Comparison of ENCODE assay signal across 8 cellular contexts in the genomic region with DNA sequence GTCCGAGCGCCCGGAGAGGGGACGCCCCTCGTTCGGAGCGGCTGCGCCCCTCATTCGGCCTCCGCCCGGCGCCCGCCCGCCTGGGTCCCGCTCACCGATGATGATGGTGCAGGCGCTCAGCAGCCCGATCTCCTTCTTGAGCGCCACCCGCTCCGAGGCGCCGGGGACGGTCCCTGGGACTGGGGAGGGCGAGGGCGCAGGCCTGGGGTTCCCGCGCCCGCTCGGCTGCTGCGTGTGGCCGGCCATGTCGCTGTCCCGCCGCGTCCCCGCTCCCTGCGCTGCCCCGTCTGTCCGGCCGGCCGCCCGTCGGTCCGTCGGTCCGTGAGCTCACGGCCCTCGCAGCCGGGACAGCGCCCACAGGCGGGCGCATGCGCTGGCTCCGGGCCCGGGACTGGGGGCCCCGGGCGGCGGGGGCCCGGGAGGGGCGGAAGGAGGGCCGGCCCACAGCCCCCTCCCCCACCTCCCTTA. TPM values are rescaled to one million over a fixed set of nuclear protein-coding genes. Genes with fewer than 3 reads are reported as not detected.
A peak's percentile ranks its signal among the peaks of the same experiment; 100 is the strongest.
DNase-seq lines count a peak whose midpoint lies in the region; ATAC-seq and TF ChIP-seq lines count a peak whose summit lies in the region.

SLC7A10 (minus strand) TSS at position 393 of the 468 bp plus-strand sequence; CDS start at position 246, 147 bp downstream.

- intact Hi-C loops in right cardiac atrium (cut with DNase I), result no loop called here

- no peaks in the 10 kb centered on the region for H3K79me2 ChIP-seq in trophoblast cell (ENCODE audit: control insufficient read depth, insufficient read depth, low read length, poor library complexity)
- H3K79me2 ChIP-seq in MM.1S (ENCODE audit: low read length), result no peaks in the 10 kb centered on the region

- H3K79me1 ChIP-seq in trophoblast cell (ENCODE audit: low read length), result peaks cover 3% of the 10 kb centered on the region

- POLR2A ChIA-PET in CD8-positive, alpha-beta memory T cell (lab: Charles Lee), result no interaction called here

- no peak within 1 kb of the TSS for H3K4ac ChIP-seq in trophoblast cell (ENCODE audit: low read depth, low read length)

- H3K9ac ChIP-seq in trophoblast cell (ENCODE audit: low read length) (no peak within 1 kb of the TSS), MM.1S (ENCODE audit: low read length) (no peak within 1 kb of the TSS)

- TF ChIP-seq CTCF in MM.1S (IDR thresholded peaks at IDR 0.05; ENCODE audit: low read length), result no peak

- DNase-seq in CD8-positive, alpha-beta memory T cell, result no peak
- DNase-seq in T-helper 17 cell (no peak), right cardiac atrium (peak in 2 of 3 donors; percentile 41 to 43), trophoblast cell (no peak), MM.1S (no peak), KBM-7 (no peak)

- H3K4me1 ChIP-seq in CD8-positive, alpha-beta memory T cell (ENCODE audit: insufficient read depth, low read length), result no peaks in the 10 kb centered on the region
- H3K4me1 ChIP-seq in right cardiac atrium (ENCODE audit: control insufficient read depth, insufficient read depth, low read length), result no peaks in the 10 kb centered on the region
- H3K4me1 ChIP-seq in trophoblast cell (ENCODE audit: control insufficient read depth in 1 of 2, insufficient read depth in 2 of 2, low read length in 2 of 2), result peaks cover 7 to 10% of the 10 kb centered on the region in 2 experiments
- H3K4me1 ChIP-seq in MM.1S (ENCODE audit: low read length), result no peaks in the 10 kb centered on the region

- no peak within 1 kb of the TSS for H3K27ac ChIP-seq in CD8-positive, alpha-beta memory T cell (ENCODE audit: low read depth, low read length)
- H3K27ac ChIP-seq in right cardiac atrium (ENCODE audit: low read length) (no peak within 1 kb of the TSS), trophoblast cell (ENCODE audit: low read depth, low read length) (no peak within 1 kb of the TSS), MM.1S (ENCODE audit: low read length) (no peak within 1 kb of the TSS)

- no peak within 1 kb of the TSS for H2BK120ac ChIP-seq in trophoblast cell (ENCODE audit: insufficient read depth, low read length, poor library complexity)

- peaks cover 8 to 15% (median 8%) of the 10 kb centered on the region in 3 donors for H3K4me1 Mint-ChIP-seq in CD8-positive, alpha-beta memory T cell
- H3K4me1 Mint-ChIP-seq in T-helper 17 cell, result peaks cover 5% of the 10 kb centered on the region

- H3K27me3 Mint-ChIP-seq in CD8-positive, alpha-beta memory T cell, result peaks cover 54 to 74% of the 10 kb centered on the region in 2 donors
- peaks cover 60% of the 10 kb centered on the region for H3K27me3 Mint-ChIP-seq in T-helper 17 cell

- H4K91ac ChIP-seq in trophoblast cell (ENCODE audit: low read depth, low read length), result no peak within 1 kb of the TSS

- H3K23ac ChIP-seq in trophoblast cell (ENCODE audit: low read length), result no peak within 1 kb of the TSS

- no peak within 1 kb of the TSS for H2BK12ac ChIP-seq in trophoblast cell (ENCODE audit: low read length)

- WGBS in right cardiac atrium, result 2% methylated on average over 62 of the region's 62 CpGs
- no CpG with 5 or more reads among the region's 62 CpGs for WGBS in trophoblast cell (ENCODE audit: extremely low coverage, insufficient coverage, insufficient read length)

- peaks cover 13% of the 10 kb centered on the region for H3K27me3 ChIP-seq in CD8-positive, alpha-beta memory T cell (ENCODE audit: insufficient read depth, low read length, poor library complexity, severe bottlenecking)
- H3K27me3 ChIP-seq in right cardiac atrium (ENCODE audit: control insufficient read depth, insufficient read depth) (no peaks in the 10 kb centered on the region), trophoblast cell (ENCODE audit: insufficient read depth, low read length) (peaks cover 33% of the 10 kb centered on the region), MM.1S (replicated peaks; ENCODE audit: insufficient read depth, low read length) (peaks cover 68% of the 10 kb centered on the region)

- no peaks in the 10 kb centered on the region for H3K9me2 ChIP-seq in MM.1S (replicated peaks; ENCODE audit: insufficient read depth, low read length)

- H3F3A ChIP-seq in MM.1S (ENCODE audit: insufficient read depth, low read length), result no peaks in the 10 kb centered on the region

- no peak within 1 kb of the TSS for H2BK5ac ChIP-seq in trophoblast cell (ENCODE audit: low read depth, low read length, poor library complexity)

- H4K20me1 ChIP-seq in MM.1S (ENCODE audit: insufficient read depth, low read length), result no peaks in the 10 kb centered on the region

- CTCF ChIA-PET in CD8-positive, alpha-beta memory T cell (lab: Charles Lee), result interaction anchor here (1.2 kb wide), 1 partner anchor 49 kb away, joined by 3 read pairs; no protein-coding TSS in a partner anchor

- H3K4me3 ChIP-seq in CD8-positive, alpha-beta memory T cell (ENCODE audit: low read length), result no peak within 1 kb of the TSS
- H3K4me3 ChIP-seq in right cardiac atrium (ENCODE audit: low read length) (peak within 1 kb of the TSS; percentile 24), trophoblast cell (ENCODE audit: low read depth, low read length) (no peak within 1 kb of the TSS), MM.1S (ENCODE audit: low read length) (no peak within 1 kb of the TSS)

- peak within 1 kb of the TSS; percentile 22 for H4K8ac ChIP-seq in trophoblast cell (ENCODE audit: low read depth, low read length)

- H3K36me3 Mint-ChIP-seq in CD8-positive, alpha-beta memory T cell, result peaks cover 0 to 15% (median 0%) of the 10 kb centered on the region in 3 donors
- H3K36me3 Mint-ChIP-seq in T-helper 17 cell (ENCODE audit: low read depth), result no peaks in the 10 kb centered on the region

- H3K27ac Mint-ChIP-seq in CD8-positive, alpha-beta memory T cell, result peak within 1 kb of the TSS in 1 of 8 donors; percentile 83
- no peak within 1 kb of the TSS for H3K27ac Mint-ChIP-seq in T-helper 17 cell

- H3K9me3 ChIP-seq in CD8-positive, alpha-beta memory T cell (ENCODE audit: low read length), result no peaks in the 10 kb centered on the region
- H3K9me3 ChIP-seq in T-helper 17 cell (ENCODE audit: control insufficient read depth, low read length, poor library complexity, severe bottlenecking) (no peaks in the 10 kb centered on the region), right cardiac atrium (ENCODE audit: control insufficient read depth, low read length) (peaks cover 5% of the 10 kb centered on the region), trophoblast cell (ENCODE audit: insufficient read depth, low read depth, low read length) (peaks cover 10% of the 10 kb centered on the region), MM.1S (replicated peaks; ENCODE audit: insufficient read depth, low read length) (no peaks in the 10 kb centered on the region)

- peaks cover 16 to 22% (median 20%) of the 10 kb centered on the region in 5 donors for H3K9me3 Mint-ChIP-seq in CD8-positive, alpha-beta memory T cell

- ATAC-seq in T-helper 17 cell, result no peak
- peak in 1 of 2 donors; percentile 33 for ATAC-seq in right cardiac atrium
- no peak for ATAC-seq in HG03159 (IDR thresholded peaks at IDR 0.05; ENCODE audit: unreplicated experiment)
- ATAC-seq in HG02678 (IDR thresholded peaks at IDR 0.05; ENCODE audit: unreplicated experiment), result no peak

- no peak within 1 kb of the TSS for H3K18ac ChIP-seq in trophoblast cell (ENCODE audit: low read length)

- peak within 1 kb of the TSS in 6 of 7 donors; percentile 53 to 80 (median 69) for H3K4me3 Mint-ChIP-seq in CD8-positive, alpha-beta memory T cell
- H3K4me3 Mint-ChIP-seq in T-helper 17 cell, result peak within 1 kb of the TSS; percentile 88

- H2AK5ac ChIP-seq in trophoblast cell (ENCODE audit: low read length), result no peak within 1 kb of the TSS

- H3K4me2 ChIP-seq in trophoblast cell (ENCODE audit: low read length), result peak within 1 kb of the TSS; percentile 45
- no peak within 1 kb of the TSS for H3K4me2 ChIP-seq in MM.1S (ENCODE audit: low read depth, low read length)

- H3K14ac ChIP-seq in trophoblast cell (ENCODE audit: low read length), result no peak within 1 kb of the TSS

- H2AFZ ChIP-seq in trophoblast cell (ENCODE audit: insufficient read depth, low read length, poor library complexity) (no peak within 1 kb of the TSS), MM.1S (ENCODE audit: low read length) (no peak within 1 kb of the TSS)

- in situ Hi-C loops in KBM-7 (cut with MboI; ENCODE audit: low pct_unique_long_range_greater_than_20kb, low sequenced_read_pairs), result loop anchor here (25.0 kb wide), 1 partner anchor 537 kb away; no protein-coding TSS in a partner anchor

- no peak within 1 kb of the TSS for H4K12ac ChIP-seq in trophoblast cell (ENCODE audit: low read depth, low read length)

- no peaks in the 10 kb centered on the region for H3K36me3 ChIP-seq in CD8-positive, alpha-beta memory T cell (ENCODE audit: insufficient read depth, low read length)
- H3K36me3 ChIP-seq in trophoblast cell (ENCODE audit: control insufficient read depth in 1 of 2, insufficient read depth in 2 of 2, low read length in 2 of 2) (no peaks in the 10 kb centered on the region), MM.1S (replicated peaks; ENCODE audit: insufficient read depth, low read length) (no peaks in the 10 kb centered on the region)

RNA-seq across cellular contexts. Expression of gene SLC7A10, which starts in this region (rescaled TPM):
- not detected for total RNA-seq in CD8-positive, alpha-beta memory T cell
- polyA plus RNA-seq in CD8-positive, alpha-beta memory T cell, result not detected
- total RNA-seq in T-helper 17 cell, result not detected
- not detected for total RNA-seq in right cardiac atrium
- polyA plus RNA-seq in right cardiac atrium, result 0.70 TPM
- 0.81 and 0.99 TPM in 2 replicates for polyA plus RNA-seq in trophoblast cell (2013)

Comparison
In these comparisons a context has a peak if more than half of its experiments do, and no peak if none do; other contexts are left out.
1. Peak in DNase-seq and H3K4me3 ChIP-seq in right cardiac atrium; RNA of the gene not detected or under 1 TPM.